ENCODE assay signal across 11 cellular contexts in genomic region chr1:239239529-239239928, GRCh38.
"Had no signal": no experiment of that assay in that cellular context is flagged by ENCODE, and none has a peak within 500 bp of the region (broad histone marks: within the 10 kb centered on the region; RNA-seq: fewer than 3 reads in every experiment).

No MANE protein-coding gene starts in this region.

- H3K9me3 ChIP-seq: HAP-1 had no signal

- H3K36me3 ChIP-seq: HAP-1 had no signal

- H3K9ac ChIP-seq: GM23248 had no signal

- H3K4me3 ChIP-seq: GM23248, GM23338, HAP-1 had no signal

- FAIRE-seq: H1, H54 had no signal

- H2AFZ ChIP-seq: GM23248, GM23338 had no signal

- H3K27ac ChIP-seq: GM23248 had no signal

- H3K4me1 ChIP-seq: HAP-1 had no signal

- DNase-seq: GM23248, GOT3, H7, H9, HCEC 1CT, HFFc6 had no signal

- H3K4me2 ChIP-seq: GM23338 had no signal

- ATAC-seq: GM23338, HCT116 had no signal
